1 cellular context compared by ENCODE assay signal in genomic region chr16:4392382-4393242, GRCh38.
TF ChIP-seq lines count a peak whose summit lies in the region.

No MANE protein-coding gene starts in this region.

TF ChIP-seq in WTC11, 78 proteins besides CTCF, POLR2A, EP300 and RAD21 (continued from another document and continues in another):
- TF ChIP-seq ZNF281 (CRISPR knock-in tag; IDR thresholded peaks at IDR 0.05) (peak; percentile 99), ZNF121 (CRISPR knock-in tag; IDR thresholded peaks at IDR 0.05) (no peak), GTF2I (CRISPR knock-in tag; conservative IDR thresholded peaks at IDR 0.05) (no peak), CREM (CRISPR knock-in tag; IDR thresholded peaks at IDR 0.05) (no peak), TEAD1 (CRISPR knock-in tag; IDR thresholded peaks at IDR 0.05) (peak; percentile 96), ZNF317 (CRISPR knock-in tag; IDR thresholded peaks at IDR 0.05; ENCODE audit: borderline replicate concordance, low read depth) (no peak), NFATC4 (CRISPR knock-in tag; IDR thresholded peaks at IDR 0.05) (no peak), ZNF232 (CRISPR knock-in tag; IDR thresholded peaks at IDR 0.05) (no peak), ZNF416 (CRISPR knock-in tag; IDR thresholded peaks at IDR 0.05) (no peak), EMX1 (CRISPR knock-in tag; IDR thresholded peaks at IDR 0.05) (no peak), CBFB (CRISPR knock-in tag; IDR thresholded peaks at IDR 0.05; ENCODE audit: low read depth) (no peak), ZNF138 (CRISPR knock-in tag; conservative IDR thresholded peaks at IDR 0.05) (no peak), FOXK1 (CRISPR knock-in tag; IDR thresholded peaks at IDR 0.05) (0 out of 2 replicates have a peak, but pooled peaks have one; percentile 57), ZNF423 (CRISPR knock-in tag; IDR thresholded peaks at IDR 0.05) (peak; percentile 90), PRRX2 (CRISPR knock-in tag; IDR thresholded peaks at IDR 0.05) (no peak), MYBL2 (CRISPR knock-in tag; IDR thresholded peaks at IDR 0.05) (0 out of 2 replicates have a peak, but pooled peaks have one; percentile 68), IRF2 (CRISPR knock-in tag; IDR thresholded peaks at IDR 0.05; ENCODE audit: borderline replicate concordance, low read depth) (no peak), GRHL2 (CRISPR knock-in tag; IDR thresholded peaks at IDR 0.05; ENCODE audit: insufficient replicate concordance, severe bottlenecking) (no peak), JUN (CRISPR knock-in tag; IDR thresholded peaks at IDR 0.05) (no peak), NFYB (CRISPR knock-in tag; conservative IDR thresholded peaks at IDR 0.05; ENCODE audit: low read depth) (no peak), GABPB1 (CRISPR knock-in tag; IDR thresholded peaks at IDR 0.05) (no peak), TP53 (CRISPR knock-in tag; IDR thresholded peaks at IDR 0.05) (0 out of 2 replicates have a peak, but pooled peaks have one; percentile 65), ELF4 (CRISPR knock-in tag; IDR thresholded peaks at IDR 0.05; ENCODE audit: low read depth) (no peak), ARID4B (CRISPR knock-in tag; IDR thresholded peaks at IDR 0.05; ENCODE audit: borderline replicate concordance) (peak; percentile 79; the same call in 1 of the 2 replicates), SMAD4 (CRISPR knock-in tag; IDR thresholded peaks at IDR 0.05) (no peak; the same call in 1 of the 2 replicates), STAT6 (CRISPR knock-in tag; conservative IDR thresholded peaks at IDR 0.05; ENCODE audit: low read depth) (no peak), ZNF219 (CRISPR knock-in tag; IDR thresholded peaks at IDR 0.05; ENCODE audit: borderline replicate concordance) (0 out of 2 replicates have a peak, but pooled peaks have one; percentile 49), RORB (CRISPR knock-in tag; IDR thresholded peaks at IDR 0.05) (no peak), ZNF532 (CRISPR knock-in tag; IDR thresholded peaks at IDR 0.05; ENCODE audit: borderline replicate concordance) (0 out of 2 replicates have a peak, but pooled peaks have one; percentile 11)
- TF ChIP-seq, protein P1, sequence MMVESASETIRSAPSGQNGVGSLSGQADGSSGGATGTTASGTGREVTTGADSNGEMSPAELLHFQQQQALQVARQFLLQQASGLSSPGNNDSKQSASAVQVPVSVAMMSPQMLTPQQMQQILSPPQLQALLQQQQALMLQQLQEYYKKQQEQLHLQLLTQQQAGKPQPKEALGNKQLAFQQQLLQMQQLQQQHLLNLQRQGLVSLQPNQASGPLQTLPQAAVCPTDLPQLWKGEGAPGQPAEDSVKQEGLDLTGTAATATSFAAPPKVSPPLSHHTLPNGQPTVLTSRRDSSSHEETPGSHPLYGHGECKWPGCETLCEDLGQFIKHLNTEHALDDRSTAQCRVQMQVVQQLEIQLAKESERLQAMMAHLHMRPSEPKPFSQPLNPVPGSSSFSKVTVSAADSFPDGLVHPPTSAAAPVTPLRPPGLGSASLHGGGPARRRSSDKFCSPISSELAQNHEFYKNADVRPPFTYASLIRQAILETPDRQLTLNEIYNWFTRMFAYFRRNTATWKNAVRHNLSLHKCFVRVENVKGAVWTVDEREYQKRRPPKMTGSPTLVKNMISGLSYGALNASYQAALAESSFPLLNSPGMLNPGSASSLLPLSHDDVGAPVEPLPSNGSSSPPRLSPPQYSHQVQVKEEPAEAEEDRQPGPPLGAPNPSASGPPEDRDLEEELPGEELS (CRISPR knock-in tag; IDR thresholded peaks at IDR 0.05), result peak; percentile 38; the same call in 1 of the 2 replicates
- TF ChIP-seq, protein P2, sequence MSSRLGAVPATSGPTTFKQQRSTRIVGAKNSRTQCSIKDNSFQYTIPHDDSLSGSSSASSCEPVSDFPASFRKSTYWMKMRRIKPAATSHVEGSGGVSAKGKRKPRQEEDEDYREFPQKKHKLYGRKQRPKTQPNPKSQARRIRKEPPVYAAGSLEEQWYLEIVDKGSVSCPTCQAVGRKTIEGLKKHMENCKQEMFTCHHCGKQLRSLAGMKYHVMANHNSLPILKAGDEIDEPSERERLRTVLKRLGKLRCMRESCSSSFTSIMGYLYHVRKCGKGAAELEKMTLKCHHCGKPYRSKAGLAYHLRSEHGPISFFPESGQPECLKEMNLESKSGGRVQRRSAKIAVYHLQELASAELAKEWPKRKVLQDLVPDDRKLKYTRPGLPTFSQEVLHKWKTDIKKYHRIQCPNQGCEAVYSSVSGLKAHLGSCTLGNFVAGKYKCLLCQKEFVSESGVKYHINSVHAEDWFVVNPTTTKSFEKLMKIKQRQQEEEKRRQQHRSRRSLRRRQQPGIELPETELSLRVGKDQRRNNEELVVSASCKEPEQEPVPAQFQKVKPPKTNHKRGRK (CRISPR knock-in tag; IDR thresholded peaks at IDR 0.05; ENCODE audit: borderline replicate concordance), result no peak
- TF ChIP-seq, protein P3, sequence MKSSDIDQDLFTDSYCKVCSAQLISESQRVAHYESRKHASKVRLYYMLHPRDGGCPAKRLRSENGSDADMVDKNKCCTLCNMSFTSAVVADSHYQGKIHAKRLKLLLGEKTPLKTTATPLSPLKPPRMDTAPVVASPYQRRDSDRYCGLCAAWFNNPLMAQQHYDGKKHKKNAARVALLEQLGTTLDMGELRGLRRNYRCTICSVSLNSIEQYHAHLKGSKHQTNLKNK (CRISPR knock-in tag; IDR thresholded peaks at IDR 0.05), result no peak
- TF ChIP-seq, protein P4, sequence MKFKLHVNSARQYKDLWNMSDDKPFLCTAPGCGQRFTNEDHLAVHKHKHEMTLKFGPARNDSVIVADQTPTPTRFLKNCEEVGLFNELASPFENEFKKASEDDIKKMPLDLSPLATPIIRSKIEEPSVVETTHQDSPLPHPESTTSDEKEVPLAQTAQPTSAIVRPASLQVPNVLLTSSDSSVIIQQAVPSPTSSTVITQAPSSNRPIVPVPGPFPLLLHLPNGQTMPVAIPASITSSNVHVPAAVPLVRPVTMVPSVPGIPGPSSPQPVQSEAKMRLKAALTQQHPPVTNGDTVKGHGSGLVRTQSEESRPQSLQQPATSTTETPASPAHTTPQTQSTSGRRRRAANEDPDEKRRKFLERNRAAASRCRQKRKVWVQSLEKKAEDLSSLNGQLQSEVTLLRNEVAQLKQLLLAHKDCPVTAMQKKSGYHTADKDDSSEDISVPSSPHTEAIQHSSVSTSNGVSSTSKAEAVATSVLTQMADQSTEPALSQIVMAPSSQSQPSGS (CRISPR knock-in tag; IDR thresholded peaks at IDR 0.05; ENCODE audit: borderline replicate concordance, low read depth), result no peak
- TF ChIP-seq, protein P5, sequence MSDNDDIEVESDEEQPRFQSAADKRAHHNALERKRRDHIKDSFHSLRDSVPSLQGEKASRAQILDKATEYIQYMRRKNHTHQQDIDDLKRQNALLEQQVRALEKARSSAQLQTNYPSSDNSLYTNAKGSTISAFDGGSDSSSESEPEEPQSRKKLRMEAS (CRISPR knock-in tag; IDR thresholded peaks at IDR 0.05), result peak; percentile 74
- TF ChIP-seq, protein P6, sequence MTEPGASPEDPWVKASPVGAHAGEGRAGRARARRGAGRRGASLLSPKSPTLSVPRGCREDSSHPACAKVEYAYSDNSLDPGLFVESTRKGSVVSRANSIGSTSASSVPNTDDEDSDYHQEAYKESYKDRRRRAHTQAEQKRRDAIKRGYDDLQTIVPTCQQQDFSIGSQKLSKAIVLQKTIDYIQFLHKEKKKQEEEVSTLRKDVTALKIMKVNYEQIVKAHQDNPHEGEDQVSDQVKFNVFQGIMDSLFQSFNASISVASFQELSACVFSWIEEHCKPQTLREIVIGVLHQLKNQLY (CRISPR knock-in tag; IDR thresholded peaks at IDR 0.05), result no peak
